ENCODE assay signal across 8 cellular contexts in genomic region chr1:47708658-47709301, GRCh38.
DNase-seq lines count a peak whose midpoint lies in the region; ATAC-seq and TF ChIP-seq lines count a peak whose summit lies in the region.

No MANE protein-coding gene starts in this region.

- H3K4ac ChIP-seq in trophoblast cell (ENCODE audit: low read depth, low read length): no peak overlapping the region

- H3K27me3 ChIP-seq in MM.1S (replicated peaks; ENCODE audit: insufficient read depth, low read length): peaks cover 31% of the 10 kb centered on the region
- H3K27me3 ChIP-seq in esophagus squamous epithelium: peaks cover 14 to 93% (median 32%) of the 10 kb centered on the region in 4 donors
- H3K27me3 ChIP-seq in trophoblast cell (ENCODE audit: insufficient read depth, low read length): peaks cover 39% of the 10 kb centered on the region

- peak overlapping the region in 1 of 5 donors; percentile 15 for H3K4me3 Mint-ChIP-seq in immature natural killer cell
- no peak overlapping the region for H3K4me3 Mint-ChIP-seq in activated T-helper 1 cell treated with anti-CD3 and anti-CD28 coated beads, Interleukin-12 subunit alpha, Interleukin-12 subunit beta, Interleukin-2, Interleukin-4 antibody, amounts not matched to agents 30 ng/mL and 10 ng/mL and 1 ng/mL, durations not matched to agents 14 hours and 24 hours and 36 hours

- H3K4me3 ChIP-seq in MM.1S (ENCODE audit: low read length) (peak overlapping the region; percentile 54; the same call in 1 of the 2 replicates), esophagus squamous epithelium (peak overlapping the region; percentile 9 to 63 (median 38)), trophoblast cell (ENCODE audit: low read depth, low read length) (no peak overlapping the region)

- H2AFZ ChIP-seq in MM.1S (ENCODE audit: low read length) (peak overlapping the region; percentile 56), trophoblast cell (ENCODE audit: insufficient read depth, low read length, poor library complexity) (no peak overlapping the region)

- H3K36me3 Mint-ChIP-seq in immature natural killer cell: no peaks in the 10 kb centered on the region
- no peaks in the 10 kb centered on the region for H3K36me3 Mint-ChIP-seq in activated T-helper 1 cell treated with anti-CD3 and anti-CD28 coated beads, Interleukin-12 subunit alpha, Interleukin-12 subunit beta, Interleukin-2, Interleukin-4 antibody, amounts not matched to agents 30 ng/mL and 10 ng/mL and 1 ng/mL, durations not matched to agents 14 hours and 24 hours and 36 hours (ENCODE audit: low read depth)

- peak; percentile 57 for DNase-seq in DMS79 (lab: John Stamatoyannopoulos, UW)
- no peak for DNase-seq in MM.1S
- no peak for DNase-seq in esophagus squamous epithelium (lab: John Stamatoyannopoulos, UW)
- peak; percentile 51 to 62 for DNase-seq in trophoblast cell
- no peak for DNase-seq in NCI-H2029 (lab: John Stamatoyannopoulos, UW)
- no peak for DNase-seq in immature natural killer cell
- no peak for DNase-seq in activated T-helper 1 cell treated with anti-CD3 and anti-CD28 coated beads, Interleukin-12 subunit alpha, Interleukin-12 subunit beta, Interleukin-2, Interleukin-4 antibody, amounts not matched to agents 30 ng/mL and 10 ng/mL and 1 ng/mL, durations not matched to agents 14 hours and 24 hours and 36 hours (ENCODE audit: low spot score)

- H3K79me2 ChIP-seq in MM.1S (ENCODE audit: low read length): no peaks in the 10 kb centered on the region
- H3K79me2 ChIP-seq in trophoblast cell (ENCODE audit: control insufficient read depth, insufficient read depth, low read length, poor library complexity): no peaks in the 10 kb centered on the region

- H3K36me3 ChIP-seq in MM.1S (replicated peaks; ENCODE audit: insufficient read depth, low read length) (no peaks in the 10 kb centered on the region), esophagus squamous epithelium (no peaks in the 10 kb centered on the region), trophoblast cell (ENCODE audit: control insufficient read depth in 1 of 2, insufficient read depth in 2 of 2, low read length in 2 of 2) (no peaks in the 10 kb centered on the region)

- no peak overlapping the region for H4K12ac ChIP-seq in trophoblast cell (ENCODE audit: low read depth, low read length)

- peaks cover 10 to 26% (median 15%) of the 10 kb centered on the region in 3 donors for H3K27me3 Mint-ChIP-seq in immature natural killer cell (ENCODE audit: low read depth in 3 of 3)
- H3K27me3 Mint-ChIP-seq in activated T-helper 1 cell treated with anti-CD3 and anti-CD28 coated beads, Interleukin-12 subunit alpha, Interleukin-12 subunit beta, Interleukin-2, Interleukin-4 antibody, amounts not matched to agents 30 ng/mL and 10 ng/mL and 1 ng/mL, durations not matched to agents 14 hours and 24 hours and 36 hours (ENCODE audit: insufficient read depth): peaks cover 53% of the 10 kb centered on the region

- no peak for ATAC-seq in GM18517 (IDR thresholded peaks at IDR 0.05; ENCODE audit: unreplicated experiment)

- peaks cover 0 to 4% of the 10 kb centered on the region in 2 donors for H3K4me1 Mint-ChIP-seq in immature natural killer cell
- no peaks in the 10 kb centered on the region for H3K4me1 Mint-ChIP-seq in activated T-helper 1 cell treated with anti-CD3 and anti-CD28 coated beads, Interleukin-12 subunit alpha, Interleukin-12 subunit beta, Interleukin-2, Interleukin-4 antibody, amounts not matched to agents 30 ng/mL and 10 ng/mL and 1 ng/mL, durations not matched to agents 14 hours and 24 hours and 36 hours (ENCODE audit: low read depth)

- H3K18ac ChIP-seq in trophoblast cell (ENCODE audit: low read length): no peak overlapping the region

- peaks cover 6% of the 10 kb centered on the region for H3F3A ChIP-seq in MM.1S (ENCODE audit: insufficient read depth, low read length)

- TF ChIP-seq CTCF in MM.1S (IDR thresholded peaks at IDR 0.05; ENCODE audit: low read length) (no peak), esophagus squamous epithelium (IDR thresholded peaks at IDR 0.05) (no peak)

- no peak overlapping the region for H3K9ac ChIP-seq in MM.1S (ENCODE audit: low read length)
- H3K9ac ChIP-seq in trophoblast cell (ENCODE audit: low read length): no peak overlapping the region

- H3K27ac Mint-ChIP-seq in immature natural killer cell: no peak overlapping the region
- no peak overlapping the region for H3K27ac Mint-ChIP-seq in activated T-helper 1 cell treated with anti-CD3 and anti-CD28 coated beads, Interleukin-12 subunit alpha, Interleukin-12 subunit beta, Interleukin-2, Interleukin-4 antibody, amounts not matched to agents 30 ng/mL and 10 ng/mL and 1 ng/mL, durations not matched to agents 14 hours and 24 hours and 36 hours

- no peak for TF ChIP-seq POLR2A in esophagus squamous epithelium (IDR thresholded peaks at IDR 0.05)

- no peak overlapping the region for H4K8ac ChIP-seq in trophoblast cell (ENCODE audit: low read depth, low read length)

- H2BK120ac ChIP-seq in trophoblast cell (ENCODE audit: insufficient read depth, low read length, poor library complexity): no peak overlapping the region

- H3K14ac ChIP-seq in trophoblast cell (ENCODE audit: low read length): no peak overlapping the region

- H3K4me1 ChIP-seq in MM.1S (ENCODE audit: low read length) (peaks cover 11% of the 10 kb centered on the region), esophagus squamous epithelium (peaks cover 19 to 48% (median 20%) of the 10 kb centered on the region in 3 donors), trophoblast cell (ENCODE audit: control insufficient read depth in 1 of 2, insufficient read depth in 2 of 2, low read length in 2 of 2) (peaks cover 9 to 15% of the 10 kb centered on the region in 2 experiments)

- H4K91ac ChIP-seq in trophoblast cell (ENCODE audit: low read depth, low read length): no peak overlapping the region

- no peak overlapping the region for H2BK12ac ChIP-seq in trophoblast cell (ENCODE audit: low read length)

- no peaks in the 10 kb centered on the region for H4K20me1 ChIP-seq in MM.1S (ENCODE audit: insufficient read depth, low read length)

- no peak overlapping the region for H3K27ac ChIP-seq in MM.1S (ENCODE audit: low read length)
- H3K27ac ChIP-seq in esophagus squamous epithelium: peak overlapping the region in 1 of 4 donors; percentile 14
- H3K27ac ChIP-seq in trophoblast cell (ENCODE audit: low read depth, low read length): no peak overlapping the region

- no peaks in the 10 kb centered on the region for H3K9me3 Mint-ChIP-seq in immature natural killer cell
- H3K9me3 Mint-ChIP-seq in activated T-helper 1 cell treated with anti-CD3 and anti-CD28 coated beads, Interleukin-12 subunit alpha, Interleukin-12 subunit beta, Interleukin-2, Interleukin-4 antibody, amounts not matched to agents 30 ng/mL and 10 ng/mL and 1 ng/mL, durations not matched to agents 14 hours and 24 hours and 36 hours: no peaks in the 10 kb centered on the region

- no peaks in the 10 kb centered on the region for H3K9me2 ChIP-seq in MM.1S (replicated peaks; ENCODE audit: insufficient read depth, low read length)

- no peaks in the 10 kb centered on the region for H3K79me1 ChIP-seq in trophoblast cell (ENCODE audit: low read length)

- peak overlapping the region; percentile 96 for H3K4me2 ChIP-seq in MM.1S (ENCODE audit: low read depth, low read length)
- H3K4me2 ChIP-seq in trophoblast cell (ENCODE audit: low read length): peak overlapping the region; percentile 61

- H2AK5ac ChIP-seq in trophoblast cell (ENCODE audit: low read length): no peak overlapping the region

- H3K9me3 ChIP-seq in MM.1S (replicated peaks; ENCODE audit: insufficient read depth, low read length): no peaks in the 10 kb centered on the region
- H3K9me3 ChIP-seq in esophagus squamous epithelium: no peaks in the 10 kb centered on the region
- peaks cover 2% of the 10 kb centered on the region for H3K9me3 ChIP-seq in trophoblast cell (ENCODE audit: insufficient read depth, low read depth, low read length)

- H2BK5ac ChIP-seq in trophoblast cell (ENCODE audit: low read depth, low read length, poor library complexity): no peak overlapping the region

- WGBS in esophagus squamous epithelium, 2 donors: 1 to 3% methylated on average over 8 to 14 of the region's 42 CpGs
- no CpG with 5 or more reads among the region's 42 CpGs for WGBS in trophoblast cell (ENCODE audit: extremely low coverage, insufficient coverage, insufficient read length)

- H3K23ac ChIP-seq in trophoblast cell (ENCODE audit: low read length): no peak overlapping the region

- intact Hi-C loops in esophagus squamous epithelium (cut with DNase I): loop anchor here (5.0 kb wide), 1 partner anchor 266 kb away; no protein-coding TSS in a partner anchor
- intact Hi-C loops in activated T-helper 1 cell treated with anti-CD3 and anti-CD28 coated beads, Interleukin-12 subunit alpha, Interleukin-12 subunit beta, Interleukin-2, Interleukin-4 antibody, amounts not matched to agents 30 ng/mL and 10 ng/mL and 1 ng/mL, durations not matched to agents 14 hours and 24 hours and 36 hours (cut with micrococcal nuclease): loop anchor here (2.0 kb wide), 1 partner anchor 264 kb away; no protein-coding TSS in a partner anchor

Comparison
In these comparisons a context has a peak if more than half of its experiments do, and no peak if none do; other contexts are left out.
1. DNase-seq: peak in DMS79 (single experiment) and trophoblast cell (2 of 2); none in MM.1S (single experiment), esophagus squamous epithelium (single experiment), NCI-H2029 (single experiment), immature natural killer cell (0 of 3) and activated T-helper 1 cell treated with anti-CD3 and anti-CD28 coated beads, Interleukin-12 subunit alpha, Interleukin-12 subunit beta, Interleukin-2, Interleukin-4 antibody, amounts not matched to agents 30 ng/mL and 10 ng/mL and 1 ng/mL, durations not matched to agents 14 hours and 24 hours and 36 hours (single experiment).